ENCODE assay signal across 1 cellular context in the genomic region with DNA sequence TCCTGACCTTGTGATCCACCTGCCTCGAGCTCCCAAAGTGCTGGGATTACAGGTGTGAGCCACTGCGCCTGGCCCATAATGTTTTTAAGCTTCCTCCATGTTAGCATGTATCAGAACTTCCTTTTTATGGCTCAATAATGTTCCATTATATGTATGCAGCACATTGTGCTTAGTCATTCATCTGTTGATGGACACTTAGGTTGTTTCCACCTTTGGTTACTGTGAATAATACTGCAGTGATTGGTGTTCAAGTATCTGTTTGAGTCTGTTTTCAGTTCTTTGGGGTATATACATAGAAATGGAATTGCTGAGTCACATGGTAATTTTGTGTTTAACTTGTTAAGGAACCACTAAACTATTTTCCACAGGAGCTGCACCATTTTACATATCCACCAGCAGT.
TF ChIP-seq lines count a peak whose summit lies in the region.

No MANE protein-coding gene starts in this region.

TF ChIP-seq in IMR-90, 13 proteins besides CTCF, POLR2A, EP300 and RAD21:
- TF ChIP-seq MXI1 (IDR thresholded peaks at IDR 0.05; ENCODE audit: borderline replicate concordance, low read depth, low read length): no peak
- TF ChIP-seq FOS (IDR thresholded peaks at IDR 0.05; ENCODE audit: low read depth, low read length): no peak
- no peak for TF ChIP-seq CEBPB (IDR thresholded peaks at IDR 0.05; ENCODE audit: low read depth, low read length)
- peak; percentile 44 for TF ChIP-seq MAFK (IDR thresholded peaks at IDR 0.05; ENCODE audit: low read depth, low read length)
- TF ChIP-seq NFE2L2 (IDR thresholded peaks at IDR 0.05; ENCODE audit: low read depth, low read length): peak; percentile 87
- TF ChIP-seq RFX5 (IDR thresholded peaks at IDR 0.05; ENCODE audit: low read depth, low read length): no peak
